ENCODE assay signal across 1 cellular context in genomic region chr12:122646568-122647220, GRCh38.
TF ChIP-seq lines count a peak whose summit lies in the region.

No MANE protein-coding gene starts in this region.

TF ChIP-seq in K562, 482 proteins besides CTCF, POLR2A, EP300 and RAD21 (continued from another document and continues in another):
- TF ChIP-seq CLOCK (CRISPR knock-in tag; IDR thresholded peaks at IDR 0.05; ENCODE audit: borderline replicate concordance), result no peak
- no peak for TF ChIP-seq WHSC1 (IDR thresholded peaks at IDR 0.05; ENCODE audit: low read length)
- no peak for TF ChIP-seq ZNF766 (CRISPR knock-in tag; conservative IDR thresholded peaks at IDR 0.05)
- no peak for TF ChIP-seq RBFOX2 (IDR thresholded peaks at IDR 0.05; ENCODE audit: low read depth, low read length)
- no peak for TF ChIP-seq HDAC1 (IDR thresholded peaks at IDR 0.05)
- peak; percentile 64; the same call in 1 of the 2 replicates for TF ChIP-seq JUN (IDR thresholded peaks at IDR 0.05; ENCODE audit: borderline replicate concordance, low read depth, low read length)
- TF ChIP-seq JUN (CRISPR knock-in tag; IDR thresholded peaks at IDR 0.05; ENCODE audit: borderline replicate concordance), result no peak
- 0 out of 4 replicates have a peak, but pooled peaks of 1 of the 2 experiments have one; percentile 15 for TF ChIP-seq KDM1A (IDR thresholded peaks at IDR 0.05)
- TF ChIP-seq ZNF175 (CRISPR knock-in tag; IDR thresholded peaks at IDR 0.05; ENCODE audit: low read depth), result no peak
- TF ChIP-seq NCOA4 (IDR thresholded peaks at IDR 0.05; ENCODE audit: partially characterized antibody), result no peak
- TF ChIP-seq ZFP30 (CRISPR knock-in tag; IDR thresholded peaks at IDR 0.05; ENCODE audit: borderline replicate concordance), result no peak
- TF ChIP-seq DPF2 (IDR thresholded peaks at IDR 0.05), result peak; percentile 20; the same call in 1 of the 2 replicates
- no peak for TF ChIP-seq RBM34 (IDR thresholded peaks at IDR 0.05; ENCODE audit: borderline replicate concordance, insufficient read depth, low read length)
- TF ChIP-seq KAT8 (IDR thresholded peaks at IDR 0.05; ENCODE audit: low read depth), result no peak
- no peak for TF ChIP-seq POLR2AphosphoS2 (IDR thresholded peaks at IDR 0.05; ENCODE audit: low read length)
- no peak for TF ChIP-seq PHF8 (IDR thresholded peaks at IDR 0.05; ENCODE audit: borderline replicate concordance, low read length)
- TF ChIP-seq GATAD2A (IDR thresholded peaks at IDR 0.05), result no peak
- TF ChIP-seq ZNF224 (CRISPR knock-in tag; IDR thresholded peaks at IDR 0.05), result no peak
- TF ChIP-seq RBBP5 (IDR thresholded peaks at IDR 0.05; ENCODE audit: borderline replicate concordance, insufficient read depth, low read length, poor library complexity, severe bottlenecking), result no peak
- TF ChIP-seq, protein P1, sequence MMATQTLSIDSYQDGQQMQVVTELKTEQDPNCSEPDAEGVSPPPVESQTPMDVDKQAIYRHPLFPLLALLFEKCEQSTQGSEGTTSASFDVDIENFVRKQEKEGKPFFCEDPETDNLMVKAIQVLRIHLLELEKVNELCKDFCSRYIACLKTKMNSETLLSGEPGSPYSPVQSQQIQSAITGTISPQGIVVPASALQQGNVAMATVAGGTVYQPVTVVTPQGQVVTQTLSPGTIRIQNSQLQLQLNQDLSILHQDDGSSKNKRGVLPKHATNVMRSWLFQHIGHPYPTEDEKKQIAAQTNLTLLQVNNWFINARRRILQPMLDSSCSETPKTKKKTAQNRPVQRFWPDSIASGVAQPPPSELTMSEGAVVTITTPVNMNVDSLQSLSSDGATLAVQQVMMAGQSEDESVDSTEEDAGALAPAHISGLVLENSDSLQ (IDR thresholded peaks at IDR 0.05), result 0 out of 2 replicates have a peak, but pooled peaks have one; percentile 21
- TF ChIP-seq CTBP1 (IDR thresholded peaks at IDR 0.05; ENCODE audit: borderline replicate concordance), result no peak
- TF ChIP-seq, protein P2, sequence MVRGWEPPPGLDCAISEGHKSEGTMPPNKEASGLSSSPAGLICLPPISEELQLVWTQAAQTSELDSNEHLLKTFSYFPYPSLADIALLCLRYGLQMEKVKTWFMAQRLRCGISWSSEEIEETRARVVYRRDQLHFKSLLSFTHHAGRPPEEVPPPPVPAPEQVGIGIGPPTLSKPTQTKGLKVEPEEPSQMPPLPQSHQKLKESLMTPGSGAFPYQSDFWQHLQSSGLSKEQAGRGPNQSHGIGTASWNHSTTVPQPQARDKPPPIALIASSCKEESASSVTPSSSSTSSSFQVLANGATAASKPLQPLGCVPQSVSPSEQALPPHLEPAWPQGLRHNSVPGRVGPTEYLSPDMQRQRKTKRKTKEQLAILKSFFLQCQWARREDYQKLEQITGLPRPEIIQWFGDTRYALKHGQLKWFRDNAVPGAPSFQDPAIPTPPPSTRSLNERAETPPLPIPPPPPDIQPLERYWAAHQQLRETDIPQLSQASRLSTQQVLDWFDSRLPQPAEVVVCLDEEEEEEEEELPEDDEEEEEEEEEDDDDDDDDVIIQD (CRISPR knock-in tag; IDR thresholded peaks at IDR 0.05), result no peak
- TF ChIP-seq ZBTB43 (CRISPR knock-in tag; IDR thresholded peaks at IDR 0.05), result no peak
- no peak for TF ChIP-seq ZBTB5 (IDR thresholded peaks at IDR 0.05)
- no peak for TF ChIP-seq TCF7 (IDR thresholded peaks at IDR 0.05; ENCODE audit: borderline replicate concordance)
- TF ChIP-seq FOXA3 (CRISPR knock-in tag; conservative IDR thresholded peaks at IDR 0.05 in 1 of 2, IDR thresholded peaks at IDR 0.05 in 1 of 2), result no peak
- no peak for TF ChIP-seq ZEB2 (IDR thresholded peaks at IDR 0.05)
- TF ChIP-seq CREBBP (IDR thresholded peaks at IDR 0.05; ENCODE audit: low read depth, low read length), result no peak
- no peak for TF ChIP-seq ZNF445 (CRISPR knock-in tag; IDR thresholded peaks at IDR 0.05; ENCODE audit: low read depth)
- peak; percentile 95 for TF ChIP-seq MYC (IDR thresholded peaks at IDR 0.05; ENCODE audit: low read depth, low read length)
- no peak for TF ChIP-seq MYC (CRISPR knock-in tag; IDR thresholded peaks at IDR 0.05; ENCODE audit: borderline replicate concordance, low read depth)
- no peak for TF ChIP-seq ZNF75A (CRISPR knock-in tag; IDR thresholded peaks at IDR 0.05)
- TF ChIP-seq NONO (IDR thresholded peaks at IDR 0.05; ENCODE audit: low read depth in 2 of 2, low read length in 1 of 2), result no peak
- no peak for TF ChIP-seq ZZZ3 (IDR thresholded peaks at IDR 0.05)
- TF ChIP-seq EP400 (IDR thresholded peaks at IDR 0.05), result peak; percentile 85
- TF ChIP-seq NRF1 (conservative IDR thresholded peaks at IDR 0.05 in 1 of 2, IDR thresholded peaks at IDR 0.05 in 1 of 2), result no peak
- no peak for TF ChIP-seq CSDE1 (IDR thresholded peaks at IDR 0.05)
- TF ChIP-seq PYGO2 (tag; IDR thresholded peaks at IDR 0.05), result no peak
- no peak for TF ChIP-seq ZNF79 (CRISPR knock-in tag; IDR thresholded peaks at IDR 0.05; ENCODE audit: low read depth)
- TF ChIP-seq VEZF1 (CRISPR knock-in tag; IDR thresholded peaks at IDR 0.05), result peak; percentile 32; the same call in 1 of the 2 replicates
- TF ChIP-seq, protein P3, sequence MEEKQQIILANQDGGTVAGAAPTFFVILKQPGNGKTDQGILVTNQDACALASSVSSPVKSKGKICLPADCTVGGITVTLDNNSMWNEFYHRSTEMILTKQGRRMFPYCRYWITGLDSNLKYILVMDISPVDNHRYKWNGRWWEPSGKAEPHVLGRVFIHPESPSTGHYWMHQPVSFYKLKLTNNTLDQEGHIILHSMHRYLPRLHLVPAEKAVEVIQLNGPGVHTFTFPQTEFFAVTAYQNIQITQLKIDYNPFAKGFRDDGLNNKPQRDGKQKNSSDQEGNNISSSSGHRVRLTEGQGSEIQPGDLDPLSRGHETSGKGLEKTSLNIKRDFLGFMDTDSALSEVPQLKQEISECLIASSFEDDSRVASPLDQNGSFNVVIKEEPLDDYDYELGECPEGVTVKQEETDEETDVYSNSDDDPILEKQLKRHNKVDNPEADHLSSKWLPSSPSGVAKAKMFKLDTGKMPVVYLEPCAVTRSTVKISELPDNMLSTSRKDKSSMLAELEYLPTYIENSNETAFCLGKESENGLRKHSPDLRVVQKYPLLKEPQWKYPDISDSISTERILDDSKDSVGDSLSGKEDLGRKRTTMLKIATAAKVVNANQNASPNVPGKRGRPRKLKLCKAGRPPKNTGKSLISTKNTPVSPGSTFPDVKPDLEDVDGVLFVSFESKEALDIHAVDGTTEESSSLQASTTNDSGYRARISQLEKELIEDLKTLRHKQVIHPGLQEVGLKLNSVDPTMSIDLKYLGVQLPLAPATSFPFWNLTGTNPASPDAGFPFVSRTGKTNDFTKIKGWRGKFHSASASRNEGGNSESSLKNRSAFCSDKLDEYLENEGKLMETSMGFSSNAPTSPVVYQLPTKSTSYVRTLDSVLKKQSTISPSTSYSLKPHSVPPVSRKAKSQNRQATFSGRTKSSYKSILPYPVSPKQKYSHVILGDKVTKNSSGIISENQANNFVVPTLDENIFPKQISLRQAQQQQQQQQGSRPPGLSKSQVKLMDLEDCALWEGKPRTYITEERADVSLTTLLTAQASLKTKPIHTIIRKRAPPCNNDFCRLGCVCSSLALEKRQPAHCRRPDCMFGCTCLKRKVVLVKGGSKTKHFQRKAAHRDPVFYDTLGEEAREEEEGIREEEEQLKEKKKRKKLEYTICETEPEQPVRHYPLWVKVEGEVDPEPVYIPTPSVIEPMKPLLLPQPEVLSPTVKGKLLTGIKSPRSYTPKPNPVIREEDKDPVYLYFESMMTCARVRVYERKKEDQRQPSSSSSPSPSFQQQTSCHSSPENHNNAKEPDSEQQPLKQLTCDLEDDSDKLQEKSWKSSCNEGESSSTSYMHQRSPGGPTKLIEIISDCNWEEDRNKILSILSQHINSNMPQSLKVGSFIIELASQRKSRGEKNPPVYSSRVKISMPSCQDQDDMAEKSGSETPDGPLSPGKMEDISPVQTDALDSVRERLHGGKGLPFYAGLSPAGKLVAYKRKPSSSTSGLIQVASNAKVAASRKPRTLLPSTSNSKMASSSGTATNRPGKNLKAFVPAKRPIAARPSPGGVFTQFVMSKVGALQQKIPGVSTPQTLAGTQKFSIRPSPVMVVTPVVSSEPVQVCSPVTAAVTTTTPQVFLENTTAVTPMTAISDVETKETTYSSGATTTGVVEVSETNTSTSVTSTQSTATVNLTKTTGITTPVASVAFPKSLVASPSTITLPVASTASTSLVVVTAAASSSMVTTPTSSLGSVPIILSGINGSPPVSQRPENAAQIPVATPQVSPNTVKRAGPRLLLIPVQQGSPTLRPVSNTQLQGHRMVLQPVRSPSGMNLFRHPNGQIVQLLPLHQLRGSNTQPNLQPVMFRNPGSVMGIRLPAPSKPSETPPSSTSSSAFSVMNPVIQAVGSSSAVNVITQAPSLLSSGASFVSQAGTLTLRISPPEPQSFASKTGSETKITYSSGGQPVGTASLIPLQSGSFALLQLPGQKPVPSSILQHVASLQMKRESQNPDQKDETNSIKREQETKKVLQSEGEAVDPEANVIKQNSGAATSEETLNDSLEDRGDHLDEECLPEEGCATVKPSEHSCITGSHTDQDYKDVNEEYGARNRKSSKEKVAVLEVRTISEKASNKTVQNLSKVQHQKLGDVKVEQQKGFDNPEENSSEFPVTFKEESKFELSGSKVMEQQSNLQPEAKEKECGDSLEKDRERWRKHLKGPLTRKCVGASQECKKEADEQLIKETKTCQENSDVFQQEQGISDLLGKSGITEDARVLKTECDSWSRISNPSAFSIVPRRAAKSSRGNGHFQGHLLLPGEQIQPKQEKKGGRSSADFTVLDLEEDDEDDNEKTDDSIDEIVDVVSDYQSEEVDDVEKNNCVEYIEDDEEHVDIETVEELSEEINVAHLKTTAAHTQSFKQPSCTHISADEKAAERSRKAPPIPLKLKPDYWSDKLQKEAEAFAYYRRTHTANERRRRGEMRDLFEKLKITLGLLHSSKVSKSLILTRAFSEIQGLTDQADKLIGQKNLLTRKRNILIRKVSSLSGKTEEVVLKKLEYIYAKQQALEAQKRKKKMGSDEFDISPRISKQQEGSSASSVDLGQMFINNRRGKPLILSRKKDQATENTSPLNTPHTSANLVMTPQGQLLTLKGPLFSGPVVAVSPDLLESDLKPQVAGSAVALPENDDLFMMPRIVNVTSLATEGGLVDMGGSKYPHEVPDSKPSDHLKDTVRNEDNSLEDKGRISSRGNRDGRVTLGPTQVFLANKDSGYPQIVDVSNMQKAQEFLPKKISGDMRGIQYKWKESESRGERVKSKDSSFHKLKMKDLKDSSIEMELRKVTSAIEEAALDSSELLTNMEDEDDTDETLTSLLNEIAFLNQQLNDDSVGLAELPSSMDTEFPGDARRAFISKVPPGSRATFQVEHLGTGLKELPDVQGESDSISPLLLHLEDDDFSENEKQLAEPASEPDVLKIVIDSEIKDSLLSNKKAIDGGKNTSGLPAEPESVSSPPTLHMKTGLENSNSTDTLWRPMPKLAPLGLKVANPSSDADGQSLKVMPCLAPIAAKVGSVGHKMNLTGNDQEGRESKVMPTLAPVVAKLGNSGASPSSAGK (IDR thresholded peaks at IDR 0.05), result peak; percentile 72
